Comparison of ENCODE assay signal across 12 cellular contexts in the genomic region with DNA sequence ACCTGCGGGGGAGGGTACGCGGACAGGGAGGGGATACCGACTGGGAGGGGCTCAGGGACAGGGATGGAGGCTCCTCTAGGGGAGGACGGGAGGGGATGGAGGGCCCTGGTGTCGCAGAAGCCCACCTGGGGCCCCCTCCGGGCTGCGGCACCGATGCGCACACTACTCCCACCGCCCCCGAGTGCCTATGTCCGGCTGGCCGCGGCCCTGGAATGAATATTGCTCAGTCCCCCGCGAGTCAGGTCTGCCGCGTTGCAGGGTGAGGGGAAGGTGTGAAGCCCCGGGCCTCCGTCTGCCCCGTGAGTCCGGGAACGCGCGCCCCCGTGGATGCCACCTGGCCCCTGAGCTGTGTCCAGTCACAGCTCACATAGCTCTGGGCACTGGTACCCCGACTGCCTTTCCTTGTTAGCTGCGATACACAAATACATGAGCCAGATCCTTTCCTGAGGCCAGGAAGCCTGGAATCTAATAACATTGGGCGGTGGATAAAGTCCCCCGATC. TPM values are rescaled to one million over a fixed set of nuclear protein-coding genes. Genes with fewer than 3 reads are reported as not detected.
DNase-seq lines count a peak whose midpoint lies in the region; ATAC-seq and TF ChIP-seq lines count a peak whose summit lies in the region.
"Had no signal": no experiment of that assay in that cellular context is flagged by ENCODE, and none has a peak within 500 bp of the region (broad histone marks: within the 10 kb centered on the region; RNA-seq: fewer than 3 reads in every experiment).

No MANE protein-coding gene starts in this region.

- H3K36me3 ChIP-seq in cardiac muscle cell (no peaks in the 10 kb centered on the region), iPS-15b (ENCODE audit: control insufficient read depth, insufficient read depth, low read length) (no peaks in the 10 kb centered on the region), thoracic aorta (no peaks in the 10 kb centered on the region)
- H3K36me3 ChIP-seq: thyroid gland had no signal

- TF ChIP-seq CTCF in cardiac muscle cell (IDR thresholded peaks at IDR 0.05; ENCODE audit: low read depth, low read length), result no peak
- no peak for TF ChIP-seq CTCF in brain (conservative IDR thresholded peaks at IDR 0.05)
- no peak for TF ChIP-seq CTCF in thoracic aorta (IDR thresholded peaks at IDR 0.05)

- intact Hi-C loops in cardiac septum (cut with DNase I), result no loop called here

- no peak overlapping the region for H3K27ac ChIP-seq in cardiac muscle cell
- H3K27ac ChIP-seq in thoracic aorta, result no peak overlapping the region
- H3K27ac ChIP-seq: thyroid gland had no signal

- H3K36me3 Mint-ChIP-seq in brain, result no peaks in the 10 kb centered on the region

- H3K4me3 ChIP-seq in cardiac muscle cell (peak overlapping the region; percentile 7), iPS-15b (ENCODE audit: low read depth, low read length) (peak overlapping the region; percentile 58), thoracic aorta (peak overlapping the region; percentile 27)
- H3K4me3 ChIP-seq: smooth muscle cell, thyroid gland had no signal

- H3K4me1 Mint-ChIP-seq in brain, result no peaks in the 10 kb centered on the region

- H3K9ac ChIP-seq in iPS-15b (ENCODE audit: low read depth, low read length), result no peak overlapping the region

- peak overlapping the region; percentile 32 to 73 (median 69) for H3K4me3 Mint-ChIP-seq in brain

- H3K27me3 ChIP-seq in cardiac muscle cell (peaks cover 78% of the 10 kb centered on the region), iPS-15b (ENCODE audit: control insufficient read depth, insufficient read depth, low read length) (peaks cover 38% of the 10 kb centered on the region), thoracic aorta (replicated peaks; ENCODE audit: insufficient read depth) (no peaks in the 10 kb centered on the region)
- H3K27me3 ChIP-seq: thyroid gland had no signal

- no peaks in the 10 kb centered on the region for H3K9me3 ChIP-seq in cardiac muscle cell (ENCODE audit: low read depth)
- no peaks in the 10 kb centered on the region for H3K9me3 ChIP-seq in iPS-15b (ENCODE audit: control insufficient read depth, insufficient read depth, low read length)
- no peaks in the 10 kb centered on the region for H3K9me3 ChIP-seq in thoracic aorta
- H3K9me3 ChIP-seq: thyroid gland had no signal

- no peaks in the 10 kb centered on the region for H3K4me1 ChIP-seq in cardiac muscle cell (ENCODE audit: low read depth)
- H3K4me1 ChIP-seq in iPS-15b (ENCODE audit: control insufficient read depth, insufficient read depth, low read length), result no peaks in the 10 kb centered on the region
- H3K4me1 ChIP-seq in thoracic aorta (ENCODE audit: control insufficient read depth in 1 of 2, low read depth in 2 of 2), result peaks cover 0 to 10% of the 10 kb centered on the region in 2 donors

- ATAC-seq in thoracic aorta (ENCODE audit: insufficient number of reproducible peaks, low FRiP score, low read depth), result no peak
- no peak for ATAC-seq in GM18858 (IDR thresholded peaks at IDR 0.05; ENCODE audit: unreplicated experiment)

- DNase-seq in cardiac muscle cell (ENCODE audit: low read depth in 1 of 2, low spot score in 1 of 2) (peak; percentile 4 to 12), cardiac septum (ENCODE audit: low spot score) (no peak), thoracic aorta (ENCODE audit: low spot score) (no peak)
- DNase-seq in stimulated activated naive CD4-positive, alpha-beta T cell (lab: John Stamatoyannopoulos, UW), result no peak
- no peak for DNase-seq in stimulated activated CD4-positive, alpha-beta T cell treated with anti-CD3 and anti-CD28 coated beads, Interleukin-4, amount 100 ng/mL, for 1 hour
- DNase-seq: hippocampal formation had no signal

- H3K9me3 Mint-ChIP-seq in brain, result peaks cover 0 to 2% (median 0%) of the 10 kb centered on the region in 5 experiments

- H3K27ac Mint-ChIP-seq in brain, result no peak overlapping the region

- H3K27me3 Mint-ChIP-seq in brain, result peaks cover 52% of the 10 kb centered on the region

RNA-seq across cellular contexts. Expression of a gene that starts 44.5 kb away (rescaled TPM):
- not detected in 2 replicates for total RNA-seq in cardiac muscle cell
- polyA plus RNA-seq in cardiac muscle cell, result 0.24 TPM in 1 of 2 replicates, not detected in the other
- total RNA-seq in cardiac septum, result not detected
- 22.2 TPM for polyA plus RNA-seq in brain (ENCODE audit: insufficient read depth, low read depth, low replicate concordance)
- 1 to 10 TPM in 1 of 2 donors, not detected in 1; 1.1 TPM for total RNA-seq in thoracic aorta
- total RNA-seq: SK-MEL-5, smooth muscle cell, thyroid gland had no signal
- polyA plus RNA-seq: smooth muscle cell had no signal

Comparison
In these comparisons a context has a peak if more than half of its experiments do, and no peak if none do; other contexts are left out.
1. DNase-seq: peak in cardiac muscle cell (2 of 2); none in cardiac septum (single experiment), thoracic aorta (single experiment), stimulated activated naive CD4-positive, alpha-beta T cell (0 of 6) and stimulated activated CD4-positive, alpha-beta T cell treated with anti-CD3 and anti-CD28 coated beads, Interleukin-4, amount 100 ng/mL, for 1 hour (single experiment).
2. H3K4me3 ChIP-seq: peak in every context shown above with its lines; median percentile 58 in iPS-15b; 27 in thoracic aorta; 7 in cardiac muscle cell.